Comparison of ENCODE assay signal across 31 cellular contexts in the genomic region with DNA sequence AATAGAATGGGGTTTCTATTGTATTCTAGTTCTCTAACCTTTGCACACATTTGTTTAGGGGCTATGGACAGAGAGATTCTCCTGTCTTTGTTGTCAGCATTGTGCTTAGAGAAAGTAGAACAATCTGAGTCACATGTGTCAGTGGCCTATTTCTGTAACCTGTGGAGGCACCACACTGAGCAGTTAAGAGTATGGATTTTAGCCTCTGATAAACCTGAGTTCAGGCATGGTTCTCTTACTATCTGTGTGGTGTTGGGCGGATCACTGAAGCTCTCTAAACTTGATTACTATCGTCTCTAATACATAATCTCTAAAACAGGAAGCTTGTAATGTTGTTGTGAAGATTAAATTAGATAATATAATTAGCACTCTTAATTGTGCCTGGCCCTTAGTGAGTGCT.
"Had no signal": no experiment of that assay in that cellular context is flagged by ENCODE, and none has a peak within 500 bp of the region (broad histone marks: within the 10 kb centered on the region; RNA-seq: fewer than 3 reads in every experiment).

No MANE protein-coding gene starts in this region.

- H3K4me3 ChIP-seq: body of pancreas, cardiac muscle cell, colonic mucosa, esophagus squamous epithelium, gastroesophageal sphincter, heart right ventricle had no signal

- DNase-seq: activated B cell treated with CpG ODN at 0.5 μM for 24 hours; activated CD4-positive, alpha-beta T cell treated with anti-CD3 and anti-CD28 coated beads for 48 hours; activated CD4-positive, alpha-beta T cell treated with anti-CD3 and anti-CD28 coated beads, Interleukin-2, amount 50 U/mL, for 1 hour; activated CD4-positive, alpha-beta T cell treated with anti-CD3 and anti-CD28 coated beads, Interleukin-2, amount 50 U/mL, for 48 hours; activated CD8-positive, alpha-beta memory T cell treated with anti-CD3 and anti-CD28 coated beads for 24 hours; activated CD8-positive, alpha-beta T cell treated with anti-CD3 and anti-CD28 coated beads for 36 hours; activated effector memory CD4-positive, alpha-beta T cell treated with Interleukin-2 at 50 U/mL for 16 hours; activated gamma-delta T cell treated with Interleukin-2 at 50 U/mL for 16 hours; activated naive CD4-positive, alpha-beta T cell treated with anti-CD3 and anti-CD28 coated beads, Interleukin-2, amount 50 U/mL, for 16 hours; activated naive CD4-positive, alpha-beta T cell treated with Interleukin-2 at 50 U/mL for 16 hours; activated T-cell treated with anti-CD3 and anti-CD28 coated beads, Interleukin-2, amount 50 U/mL, for 4 hours; amniotic stem cell; aorta; body of pancreas; central memory CD4-positive, alpha-beta T cell; cerebellar nuclear complex; colonic mucosa; effector memory CD4-positive, alpha-beta T cell; esophagus squamous epithelium; foreskin melanocyte; heart right ventricle; T-helper 1 cell; T-helper 17 cell; T1000; WERI-Rb-1 had no signal

- H3K36me3 Mint-ChIP-seq: activated naive CD8-positive, alpha-beta T cell had no signal

- ATAC-seq: activated CD4-positive, CD25-positive, alpha-beta regulatory T cell treated with anti-CD3 and anti-CD28 coated beads, Interleukin-2, amount 50 U/mL, for 24 hours; activated CD8-positive, alpha-beta T cell treated with anti-CD3 and anti-CD28 coated beads for 36 hours; activated T-cell treated with anti-CD3 and anti-CD28 coated beads, Interleukin-2, amount 50 U/mL, for 4 hours; activated T-helper 17 cell treated with anti-CD3 and anti-CD28 coated beads, Interleukin-2, amount 50 U/mL, for 72 hours; body of pancreas; gastroesophageal sphincter; heart right ventricle; T-helper 17 cell had no signal

- H3K27ac ChIP-seq: body of pancreas, cardiac muscle cell, colonic mucosa, esophagus squamous epithelium, gastroesophageal sphincter, heart right ventricle, WERI-Rb-1 had no signal

- H3K4me1 Mint-ChIP-seq: activated B cell treated with CpG ODN at 0.5 μM for 24 hours; activated T-helper 17 cell treated with anti-CD3 and anti-CD28 coated beads, Interleukin-2, amount 50 U/mL, for 72 hours; T-helper 17 cell had no signal

- H3K9me3 ChIP-seq: body of pancreas, colonic mucosa, esophagus squamous epithelium, gastroesophageal sphincter had no signal

- H3K4me3 Mint-ChIP-seq: activated B cell treated with CpG ODN at 0.5 μM for 24 hours; activated CD8-positive, alpha-beta T cell treated with anti-CD3 and anti-CD28 coated beads for 36 hours; activated naive CD8-positive, alpha-beta T cell; activated T-cell treated with anti-CD3 and anti-CD28 coated beads, Interleukin-2, amount 50 U/mL, for 4 hours; activated T-helper 17 cell treated with anti-CD3 and anti-CD28 coated beads, Interleukin-2, amount 50 U/mL, for 72 hours; T-helper 17 cell; T-helper 2 cell treated with Interferon-gamma antibody and Interleukin-4, amounts not matched to agents 5 μg/mL and 100 μg/mL, for 36 hours had no signal

- H3K27ac Mint-ChIP-seq: activated B cell treated with CpG ODN at 0.5 μM for 24 hours; activated CD8-positive, alpha-beta T cell treated with anti-CD3 and anti-CD28 coated beads for 36 hours; activated naive CD8-positive, alpha-beta T cell; activated T-helper 17 cell treated with anti-CD3 and anti-CD28 coated beads, Interleukin-2, amount 50 U/mL, for 72 hours; T-helper 17 cell; T-helper 2 cell treated with Interferon-gamma antibody and Interleukin-4, amounts not matched to agents 5 μg/mL and 100 μg/mL, for 36 hours had no signal

- H3K36me3 ChIP-seq: cardiac muscle cell, colonic mucosa, esophagus squamous epithelium, gastroesophageal sphincter, heart right ventricle, WERI-Rb-1 had no signal

- H3K4me1 ChIP-seq: body of pancreas, colonic mucosa, esophagus squamous epithelium, gastroesophageal sphincter had no signal

- H3K9me3 Mint-ChIP-seq: T-helper 2 cell treated with Interferon-gamma antibody and Interleukin-4, amounts not matched to agents 5 μg/mL and 100 μg/mL, for 36 hours had no signal

- H3K27me3 ChIP-seq: body of pancreas, cardiac muscle cell, colonic mucosa, esophagus squamous epithelium, gastroesophageal sphincter, heart right ventricle had no signal

- H3K27me3 Mint-ChIP-seq: activated B cell treated with CpG ODN at 0.5 μM for 24 hours; activated CD8-positive, alpha-beta T cell treated with anti-CD3 and anti-CD28 coated beads for 36 hours; activated T-helper 17 cell treated with anti-CD3 and anti-CD28 coated beads, Interleukin-2, amount 50 U/mL, for 72 hours; T-helper 17 cell had no signal
